In the genomic region with DNA sequence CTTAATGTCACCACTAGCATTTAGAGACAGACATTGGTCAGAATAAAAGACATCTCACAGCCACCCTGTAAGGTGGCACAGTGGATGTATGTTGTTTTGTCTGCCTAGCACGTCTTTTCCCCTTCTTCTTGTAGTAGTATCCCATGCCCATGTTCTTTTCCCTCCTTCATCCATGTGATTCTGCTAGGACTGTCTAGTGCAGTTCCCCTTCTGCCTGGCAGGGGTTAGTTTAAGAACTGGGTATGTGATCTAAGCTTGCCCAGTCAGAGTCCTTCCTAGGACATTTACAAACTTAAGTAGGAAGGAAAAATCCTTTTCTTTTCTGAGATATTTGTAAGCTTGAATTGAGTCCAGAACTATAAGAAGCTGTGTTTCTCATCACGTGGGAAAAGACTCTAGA, we compare ENCODE assay signal across 1 cellular context.
TF ChIP-seq lines count a peak whose summit lies in the region.

No MANE protein-coding gene starts in this region.

TF ChIP-seq in GM12878, 131 proteins besides CTCF, POLR2A, EP300 and RAD21 (continued from another document):
- TF ChIP-seq, protein P1, sequence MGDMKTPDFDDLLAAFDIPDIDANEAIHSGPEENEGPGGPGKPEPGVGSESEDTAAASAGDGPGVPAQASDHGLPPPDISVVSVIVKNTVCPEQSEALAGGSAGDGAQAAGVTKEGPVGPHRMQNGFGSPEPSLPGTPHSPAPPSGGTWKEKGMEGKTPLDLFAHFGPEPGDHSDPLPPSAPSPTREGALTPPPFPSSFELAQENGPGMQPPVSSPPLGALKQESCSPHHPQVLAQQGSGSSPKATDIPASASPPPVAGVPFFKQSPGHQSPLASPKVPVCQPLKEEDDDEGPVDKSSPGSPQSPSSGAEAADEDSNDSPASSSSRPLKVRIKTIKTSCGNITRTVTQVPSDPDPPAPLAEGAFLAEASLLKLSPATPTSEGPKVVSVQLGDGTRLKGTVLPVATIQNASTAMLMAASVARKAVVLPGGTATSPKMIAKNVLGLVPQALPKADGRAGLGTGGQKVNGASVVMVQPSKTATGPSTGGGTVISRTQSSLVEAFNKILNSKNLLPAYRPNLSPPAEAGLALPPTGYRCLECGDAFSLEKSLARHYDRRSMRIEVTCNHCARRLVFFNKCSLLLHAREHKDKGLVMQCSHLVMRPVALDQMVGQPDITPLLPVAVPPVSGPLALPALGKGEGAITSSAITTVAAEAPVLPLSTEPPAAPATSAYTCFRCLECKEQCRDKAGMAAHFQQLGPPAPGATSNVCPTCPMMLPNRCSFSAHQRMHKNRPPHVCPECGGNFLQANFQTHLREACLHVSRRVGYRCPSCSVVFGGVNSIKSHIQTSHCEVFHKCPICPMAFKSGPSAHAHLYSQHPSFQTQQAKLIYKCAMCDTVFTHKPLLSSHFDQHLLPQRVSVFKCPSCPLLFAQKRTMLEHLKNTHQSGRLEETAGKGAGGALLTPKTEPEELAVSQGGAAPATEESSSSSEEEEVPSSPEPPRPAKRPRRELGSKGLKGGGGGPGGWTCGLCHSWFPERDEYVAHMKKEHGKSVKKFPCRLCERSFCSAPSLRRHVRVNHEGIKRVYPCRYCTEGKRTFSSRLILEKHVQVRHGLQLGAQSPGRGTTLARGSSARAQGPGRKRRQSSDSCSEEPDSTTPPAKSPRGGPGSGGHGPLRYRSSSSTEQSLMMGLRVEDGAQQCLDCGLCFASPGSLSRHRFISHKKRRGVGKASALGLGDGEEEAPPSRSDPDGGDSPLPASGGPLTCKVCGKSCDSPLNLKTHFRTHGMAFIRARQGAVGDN (IDR thresholded peaks at IDR 0.05), result no peak
- TF ChIP-seq SMC3 (IDR thresholded peaks at IDR 0.05; ENCODE audit: borderline replicate concordance, low read length) (no peak), SUZ12 (IDR thresholded peaks at IDR 0.05; ENCODE audit: unreplicated experiment) (no peak), SIX5 (IDR thresholded peaks at IDR 0.05; ENCODE audit: low read depth, low read length, severe bottlenecking) (no peak), ZNF622 (IDR thresholded peaks at IDR 0.05) (no peak), BMI1 (IDR thresholded peaks at IDR 0.05; ENCODE audit: borderline replicate concordance) (no peak)
- TF ChIP-seq, protein P2, sequence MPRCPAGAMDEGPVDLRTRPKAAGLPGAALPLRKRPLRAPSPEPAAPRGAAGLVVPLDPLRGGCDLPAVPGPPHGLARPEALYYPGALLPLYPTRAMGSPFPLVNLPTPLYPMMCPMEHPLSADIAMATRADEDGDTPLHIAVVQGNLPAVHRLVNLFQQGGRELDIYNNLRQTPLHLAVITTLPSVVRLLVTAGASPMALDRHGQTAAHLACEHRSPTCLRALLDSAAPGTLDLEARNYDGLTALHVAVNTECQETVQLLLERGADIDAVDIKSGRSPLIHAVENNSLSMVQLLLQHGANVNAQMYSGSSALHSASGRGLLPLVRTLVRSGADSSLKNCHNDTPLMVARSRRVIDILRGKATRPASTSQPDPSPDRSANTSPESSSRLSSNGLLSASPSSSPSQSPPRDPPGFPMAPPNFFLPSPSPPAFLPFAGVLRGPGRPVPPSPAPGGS (IDR thresholded peaks at IDR 0.05; ENCODE audit: borderline replicate concordance, insufficient read depth, low read depth, low read length, poor library complexity, severe bottlenecking), result no peak
- TF ChIP-seq, protein P3, sequence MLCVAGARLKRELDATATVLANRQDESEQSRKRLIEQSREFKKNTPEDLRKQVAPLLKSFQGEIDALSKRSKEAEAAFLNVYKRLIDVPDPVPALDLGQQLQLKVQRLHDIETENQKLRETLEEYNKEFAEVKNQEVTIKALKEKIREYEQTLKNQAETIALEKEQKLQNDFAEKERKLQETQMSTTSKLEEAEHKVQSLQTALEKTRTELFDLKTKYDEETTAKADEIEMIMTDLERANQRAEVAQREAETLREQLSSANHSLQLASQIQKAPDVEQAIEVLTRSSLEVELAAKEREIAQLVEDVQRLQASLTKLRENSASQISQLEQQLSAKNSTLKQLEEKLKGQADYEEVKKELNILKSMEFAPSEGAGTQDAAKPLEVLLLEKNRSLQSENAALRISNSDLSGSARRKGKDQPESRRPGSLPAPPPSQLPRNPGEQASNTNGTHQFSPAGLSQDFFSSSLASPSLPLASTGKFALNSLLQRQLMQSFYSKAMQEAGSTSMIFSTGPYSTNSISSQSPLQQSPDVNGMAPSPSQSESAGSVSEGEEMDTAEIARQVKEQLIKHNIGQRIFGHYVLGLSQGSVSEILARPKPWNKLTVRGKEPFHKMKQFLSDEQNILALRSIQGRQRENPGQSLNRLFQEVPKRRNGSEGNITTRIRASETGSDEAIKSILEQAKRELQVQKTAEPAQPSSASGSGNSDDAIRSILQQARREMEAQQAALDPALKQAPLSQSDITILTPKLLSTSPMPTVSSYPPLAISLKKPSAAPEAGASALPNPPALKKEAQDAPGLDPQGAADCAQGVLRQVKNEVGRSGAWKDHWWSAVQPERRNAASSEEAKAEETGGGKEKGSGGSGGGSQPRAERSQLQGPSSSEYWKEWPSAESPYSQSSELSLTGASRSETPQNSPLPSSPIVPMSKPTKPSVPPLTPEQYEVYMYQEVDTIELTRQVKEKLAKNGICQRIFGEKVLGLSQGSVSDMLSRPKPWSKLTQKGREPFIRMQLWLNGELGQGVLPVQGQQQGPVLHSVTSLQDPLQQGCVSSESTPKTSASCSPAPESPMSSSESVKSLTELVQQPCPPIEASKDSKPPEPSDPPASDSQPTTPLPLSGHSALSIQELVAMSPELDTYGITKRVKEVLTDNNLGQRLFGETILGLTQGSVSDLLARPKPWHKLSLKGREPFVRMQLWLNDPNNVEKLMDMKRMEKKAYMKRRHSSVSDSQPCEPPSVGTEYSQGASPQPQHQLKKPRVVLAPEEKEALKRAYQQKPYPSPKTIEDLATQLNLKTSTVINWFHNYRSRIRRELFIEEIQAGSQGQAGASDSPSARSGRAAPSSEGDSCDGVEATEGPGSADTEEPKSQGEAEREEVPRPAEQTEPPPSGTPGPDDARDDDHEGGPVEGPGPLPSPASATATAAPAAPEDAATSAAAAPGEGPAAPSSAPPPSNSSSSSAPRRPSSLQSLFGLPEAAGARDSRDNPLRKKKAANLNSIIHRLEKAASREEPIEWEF (IDR thresholded peaks at IDR 0.05; ENCODE audit: insufficient replicate concordance, low read depth, low read length), result no peak
- TF ChIP-seq, protein P4, sequence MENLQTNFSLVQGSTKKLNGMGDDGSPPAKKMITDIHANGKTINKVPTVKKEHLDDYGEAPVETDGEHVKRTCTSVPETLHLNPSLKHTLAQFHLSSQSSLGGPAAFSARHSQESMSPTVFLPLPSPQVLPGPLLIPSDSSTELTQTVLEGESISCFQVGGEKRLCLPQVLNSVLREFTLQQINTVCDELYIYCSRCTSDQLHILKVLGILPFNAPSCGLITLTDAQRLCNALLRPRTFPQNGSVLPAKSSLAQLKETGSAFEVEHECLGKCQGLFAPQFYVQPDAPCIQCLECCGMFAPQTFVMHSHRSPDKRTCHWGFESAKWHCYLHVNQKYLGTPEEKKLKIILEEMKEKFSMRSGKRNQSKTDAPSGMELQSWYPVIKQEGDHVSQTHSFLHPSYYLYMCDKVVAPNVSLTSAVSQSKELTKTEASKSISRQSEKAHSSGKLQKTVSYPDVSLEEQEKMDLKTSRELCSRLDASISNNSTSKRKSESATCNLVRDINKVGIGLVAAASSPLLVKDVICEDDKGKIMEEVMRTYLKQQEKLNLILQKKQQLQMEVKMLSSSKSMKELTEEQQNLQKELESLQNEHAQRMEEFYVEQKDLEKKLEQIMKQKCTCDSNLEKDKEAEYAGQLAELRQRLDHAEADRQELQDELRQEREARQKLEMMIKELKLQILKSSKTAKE (IDR thresholded peaks at IDR 0.05; ENCODE audit: low read depth, poor library complexity, severe bottlenecking), result no peak
- TF ChIP-seq, protein P5, sequence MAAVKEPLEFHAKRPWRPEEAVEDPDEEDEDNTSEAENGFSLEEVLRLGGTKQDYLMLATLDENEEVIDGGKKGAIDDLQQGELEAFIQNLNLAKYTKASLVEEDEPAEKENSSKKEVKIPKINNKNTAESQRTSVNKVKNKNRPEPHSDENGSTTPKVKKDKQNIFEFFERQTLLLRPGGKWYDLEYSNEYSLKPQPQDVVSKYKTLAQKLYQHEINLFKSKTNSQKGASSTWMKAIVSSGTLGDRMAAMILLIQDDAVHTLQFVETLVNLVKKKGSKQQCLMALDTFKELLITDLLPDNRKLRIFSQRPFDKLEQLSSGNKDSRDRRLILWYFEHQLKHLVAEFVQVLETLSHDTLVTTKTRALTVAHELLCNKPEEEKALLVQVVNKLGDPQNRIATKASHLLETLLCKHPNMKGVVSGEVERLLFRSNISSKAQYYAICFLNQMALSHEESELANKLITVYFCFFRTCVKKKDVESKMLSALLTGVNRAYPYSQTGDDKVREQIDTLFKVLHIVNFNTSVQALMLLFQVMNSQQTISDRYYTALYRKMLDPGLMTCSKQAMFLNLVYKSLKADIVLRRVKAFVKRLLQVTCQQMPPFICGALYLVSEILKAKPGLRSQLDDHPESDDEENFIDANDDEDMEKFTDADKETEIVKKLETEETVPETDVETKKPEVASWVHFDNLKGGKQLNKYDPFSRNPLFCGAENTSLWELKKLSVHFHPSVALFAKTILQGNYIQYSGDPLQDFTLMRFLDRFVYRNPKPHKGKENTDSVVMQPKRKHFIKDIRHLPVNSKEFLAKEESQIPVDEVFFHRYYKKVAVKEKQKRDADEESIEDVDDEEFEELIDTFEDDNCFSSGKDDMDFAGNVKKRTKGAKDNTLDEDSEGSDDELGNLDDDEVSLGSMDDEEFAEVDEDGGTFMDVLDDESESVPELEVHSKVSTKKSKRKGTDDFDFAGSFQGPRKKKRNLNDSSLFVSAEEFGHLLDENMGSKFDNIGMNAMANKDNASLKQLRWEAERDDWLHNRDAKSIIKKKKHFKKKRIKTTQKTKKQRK (IDR thresholded peaks at IDR 0.05; ENCODE audit: low read depth, low read length), result no peak
